ENCODE assay signal across 15 cellular contexts in genomic region chr11:111407652-111408051, GRCh38. TPM values are rescaled to one million over a fixed set of nuclear protein-coding genes. Genes with fewer than 3 reads are reported as not detected.
A peak's percentile ranks its signal among the peaks of the same experiment; 100 is the strongest.
DNase-seq lines count a peak whose midpoint lies in the region; ATAC-seq, FAIRE-seq and TF ChIP-seq lines count a peak whose summit lies in the region.
"Had no signal": no experiment of that assay in that cellular context is flagged by ENCODE, and none has a peak within 500 bp of the region (broad histone marks: within the 10 kb centered on the region; RNA-seq: fewer than 3 reads in every experiment).

No MANE protein-coding gene starts in this region.

- in situ Hi-C loops in GM12878 (cut with MboI), result no loop called here

- H3K27me3 ChIP-seq in DOHH2 (ENCODE audit: control insufficient read depth, low read length) (no peaks in the 10 kb centered on the region), OCI-LY1 (ENCODE audit: insufficient read depth, low read length) (no peaks in the 10 kb centered on the region), GM12878 (replicated peaks in 1 of 2; ENCODE audit: control insufficient read depth in 2 of 2, insufficient read depth in 2 of 2, low read length in 1 of 2) (no peaks in the 10 kb centered on the region), mesendoderm (ENCODE audit: insufficient read depth, low read length, poor library complexity) (no peaks in the 10 kb centered on the region)

- H3K27ac ChIP-seq in DOHH2 (ENCODE audit: low read depth, low read length) (peak overlapping the region; percentile 77), OCI-LY1 (ENCODE audit: low read depth, low read length, poor library complexity, severe bottlenecking) (peak overlapping the region; percentile 98), GM12878 (ENCODE audit: control insufficient read depth, insufficient read depth) (peak overlapping the region; percentile 92), mesendoderm (ENCODE audit: low read depth, low read length) (no peak overlapping the region)
- H3K27ac ChIP-seq: HL-60 had no signal

- H3K4me2 ChIP-seq in DOHH2 (ENCODE audit: low read length) (peak overlapping the region; percentile 52), OCI-LY1 (ENCODE audit: low read length) (no peak overlapping the region), GM12878 (ENCODE audit: control insufficient read depth, insufficient read depth) (no peak overlapping the region), mesendoderm (ENCODE audit: low read length) (no peak overlapping the region)

- H3K36me3 ChIP-seq in DOHH2 (ENCODE audit: control insufficient read depth, low read length) (peaks cover 12% of the 10 kb centered on the region), OCI-LY1 (ENCODE audit: insufficient read depth, low read length) (peaks cover 22% of the 10 kb centered on the region), GM12878 (ENCODE audit: control insufficient read depth in 2 of 2, insufficient read depth in 2 of 2, low read length in 1 of 2) (no peaks in the 10 kb centered on the region), mesendoderm (ENCODE audit: control insufficient read depth, insufficient read depth, low read length) (no peaks in the 10 kb centered on the region)
- H3K36me3 ChIP-seq: BE2C, HAP-1 had no signal

- H3K4me3 ChIP-seq in DOHH2 (ENCODE audit: low read length), result peak overlapping the region; percentile 36
- H3K4me3 ChIP-seq in OCI-LY1 (ENCODE audit: low read depth, low read length, poor library complexity, severe bottlenecking), result no peak overlapping the region
- H3K4me3 ChIP-seq in GM12878, result no peak overlapping the region
- no peak overlapping the region for H3K4me3 ChIP-seq in mesendoderm (ENCODE audit: low read length)
- H3K4me3 ChIP-seq: HAP-1 had no signal

- FAIRE-seq in GM12878 (lab: Jason Lieb, UNC), result no peak
- FAIRE-seq: H1 had no signal

- H2BK5ac ChIP-seq in mesendoderm (ENCODE audit: low read length), result no peak overlapping the region

- H2BK15ac ChIP-seq in mesendoderm (replicated peaks; ENCODE audit: low read depth), result no peak overlapping the region

- intact Hi-C loops in GM12878 (cut with micrococcal nuclease; ENCODE audit: unreplicated experiment), result no loop called here

- H2AFZ ChIP-seq in OCI-LY1 (ENCODE audit: low read length) (no peak overlapping the region), GM12878 (ENCODE audit: control insufficient read depth, low read depth, low read length) (no peak overlapping the region)

- no peak overlapping the region for H3K9ac ChIP-seq in OCI-LY1 (ENCODE audit: low read length)
- no peak overlapping the region for H3K9ac ChIP-seq in GM12878 (ENCODE audit: control insufficient read depth, insufficient read depth, low read length)
- H3K9ac ChIP-seq in mesendoderm (ENCODE audit: low read length), result no peak overlapping the region

- H3F3A ChIP-seq in DOHH2 (ENCODE audit: control insufficient read depth, insufficient read depth) (peaks cover 18% of the 10 kb centered on the region), OCI-LY1 (ENCODE audit: insufficient read depth, low read length) (no peaks in the 10 kb centered on the region)

- no peak overlapping the region for H2AK5ac ChIP-seq in mesendoderm (ENCODE audit: low read length)

- no TSS peak for BruUV-seq in GM12878 (replicated peaks; lab: Mats Ljungman, UMichigan)

- no peak for TF ChIP-seq POLR2A in GM12878 (IDR thresholded peaks at IDR 0.05; ENCODE audit: low read depth, low read length)

- CTCF ChIA-PET in GM12878 (lab: Yijun Ruan, JAX), result interaction anchor here (1.0 to 1.6 kb wide), 2 partner anchors 9 to 19 kb away, joined by 3 to 4 read pairs; no protein-coding TSS in a partner anchor

- H3K9me2 ChIP-seq in DOHH2 (replicated peaks; ENCODE audit: control insufficient read depth, low read length) (no peaks in the 10 kb centered on the region), OCI-LY1 (ENCODE audit: low read depth, low read length) (no peaks in the 10 kb centered on the region)

- TF ChIP-seq RAD21 in GM12878 (IDR thresholded peaks at IDR 0.05; ENCODE audit: insufficient read depth, low read depth, low read length), result no peak

- H3K4me1 ChIP-seq in DOHH2 (ENCODE audit: control insufficient read depth, low read length) (peaks cover 70% of the 10 kb centered on the region), OCI-LY1 (ENCODE audit: insufficient read depth, low read length, severe bottlenecking) (peaks cover 66% of the 10 kb centered on the region), GM12878 (ENCODE audit: control insufficient read depth, insufficient read depth, low read length) (peaks cover 50% of the 10 kb centered on the region), mesendoderm (ENCODE audit: control insufficient read depth, low read depth, low read length) (no peaks in the 10 kb centered on the region)
- H3K4me1 ChIP-seq: BE2C, Caco-2, HAP-1 had no signal

- H3K79me2 ChIP-seq in DOHH2 (ENCODE audit: control insufficient read depth, low read length) (no peaks in the 10 kb centered on the region), OCI-LY1 (ENCODE audit: insufficient read depth, low read length) (no peaks in the 10 kb centered on the region), GM12878 (ENCODE audit: control insufficient read depth, insufficient read depth, low read length) (no peaks in the 10 kb centered on the region; the same call in 1 of the 2 replicates), mesendoderm (ENCODE audit: control insufficient read depth, insufficient read depth, low read length) (no peaks in the 10 kb centered on the region)

- H3K18ac ChIP-seq in mesendoderm (ENCODE audit: low read length), result no peak overlapping the region

- TF ChIP-seq CTCF in DOHH2 (IDR thresholded peaks at IDR 0.05; ENCODE audit: low read depth, low read length, poor library complexity, severe bottlenecking) (no peak), OCI-LY1 (IDR thresholded peaks at IDR 0.05; ENCODE audit: low read length) (no peak), GM12878 (IDR thresholded peaks at IDR 0.05 in 2 of 3, conservative IDR thresholded peaks at IDR 0.05 in 1 of 3; ENCODE audit: control insufficient read depth in 2 of 3, extremely low read depth in 1 of 3, insufficient read depth in 1 of 3, low read depth in 3 of 3, low read length in 3 of 3) (no peak)

- H2BK120ac ChIP-seq in mesendoderm (ENCODE audit: low read depth, low read length), result no peak overlapping the region

- H4K8ac ChIP-seq in mesendoderm (ENCODE audit: low read depth, low read length), result no peak overlapping the region

- no peak overlapping the region for H4K5ac ChIP-seq in mesendoderm (ENCODE audit: low read length)

- SMC1A ChIA-PET in GM12878 (lab: Charles Lee; ENCODE audit: uncharacterized antibody, unreplicated experiment), result interaction anchor here (1.0 to 29.3 kb wide), 4 partner anchors 11 to 43 kb away, joined by 4 to 972 read pairs (median 78); partner anchors contain the start of gene POU2AF1

- H3K4ac ChIP-seq in mesendoderm (ENCODE audit: low read depth, low read length), result no peak overlapping the region

- no peak overlapping the region for H3K56ac ChIP-seq in mesendoderm (ENCODE audit: low read length)

- H3K9me3 ChIP-seq in DOHH2 (ENCODE audit: control insufficient read depth, insufficient read depth, low read length) (peaks cover 22% of the 10 kb centered on the region), OCI-LY1 (ENCODE audit: low read length) (peaks cover 19% of the 10 kb centered on the region), GM12878 (replicated peaks; ENCODE audit: control insufficient read depth, insufficient read depth, low read length) (peaks cover 7% of the 10 kb centered on the region; the same call in 2 of the 3 replicates)
- H3K9me3 ChIP-seq: BE2C, Caco-2, HAP-1 had no signal

- 100% methylated on average over 2 of the region's 2 CpGs for WGBS in GM12878 (ENCODE audit: insufficient coverage, insufficient replicate concordance, low lambda C conversion rate, missing lambda C conversion rate)
- no CpG with 5 or more reads among the region's 2 CpGs for WGBS in mesendoderm (ENCODE audit: extremely low coverage, insufficient coverage, low lambda C conversion rate)

- no peak for TF ChIP-seq EP300 in GM12878 (IDR thresholded peaks at IDR 0.05; ENCODE audit: borderline replicate concordance in 1 of 2, control insufficient read depth in 1 of 2, low read depth in 2 of 2, low read length in 2 of 2)

- H4K20me1 ChIP-seq in DOHH2 (ENCODE audit: control insufficient read depth, insufficient read depth, low read depth, low read length) (no peaks in the 10 kb centered on the region), OCI-LY1 (ENCODE audit: insufficient read depth, low read length) (no peaks in the 10 kb centered on the region), GM12878 (ENCODE audit: control insufficient read depth, insufficient read depth) (no peaks in the 10 kb centered on the region)

- ATAC-seq in GM12878 (no peak), HG03354 (IDR thresholded peaks at IDR 0.05; ENCODE audit: poor library complexity, severe bottlenecking, unreplicated experiment) (no peak), GM18861 (IDR thresholded peaks at IDR 0.05; ENCODE audit: unreplicated experiment) (no peak)

- POLR2A ChIA-PET in GM12878 (lab: Charles Lee), result interaction anchor here (16.5 kb wide), 1 partner anchor 37 kb away, joined by 415 read pairs; the partner anchor contains the start of gene POU2AF1

- no peak overlapping the region for H3K23ac ChIP-seq in mesendoderm (ENCODE audit: low read length)

- RAD21 ChIA-PET in GM12878 (lab: Charles Lee; ENCODE audit: unreplicated experiment), result interaction anchor here (10.0 to 19.2 kb wide), 2 partner anchors 13 to 38 kb away, joined by 77 to 657 read pairs; partner anchors contain the start of gene POU2AF1

- no peaks in the 10 kb centered on the region for H3K79me1 ChIP-seq in mesendoderm (ENCODE audit: low read length)

- DNase-seq in GM12878 (ENCODE audit: low read depth, low spot score) (no peak), mesendoderm (no peak)
- no peak for DNase-seq in stimulated activated naive CD4-positive, alpha-beta T cell treated with Interleukin-2 at 50 U/mL for 16 hours (lab: John Stamatoyannopoulos, UW)
- DNase-seq: BE2C; Caco-2; CD8-positive, alpha-beta memory T cell; DND-41; GF-D8 had no signal

RNA-seq across cellular contexts. Expression of gene POU2AF1, which starts 28.6 kb away (rescaled TPM):
- total RNA-seq in GM12878 (2013; cell fraction: nucleolus; rRNA removed), result 165 and 176 TPM in 2 replicates
- total RNA-seq in GM12878 (2014; rRNA removed), result 28.7 and 31.2 TPM in 2 replicates
- total RNA-seq in GM12878 (2014; rRNA removed; fragmentation: Illumina TruSeq; extraction: Trizol), result 31.9 and 35.1 TPM in 2 replicates
- 165 and 169 TPM in 2 replicates for total RNA-seq in GM12878 (2021)
- 175 TPM for polyA plus RNA-seq in GM12878 (2011; ENCODE audit: low read depth)
- polyA plus RNA-seq in GM12878 (2011; rRNA removed), result 34.5 and 61.7 TPM in 2 replicates
- 57.8 and 71.0 TPM in 2 replicates for polyA plus RNA-seq in GM12878 (2011; cell fraction: cytosol; rRNA removed)
- polyA plus RNA-seq in GM12878 (2011; cell fraction: nucleus; rRNA removed), result 98.1 and 141 TPM in 2 replicates
- polyA plus RNA-seq in GM12878 (2012), result 246 and 275 TPM in 2 replicates
- 97.7 and 107 TPM in 2 replicates for polyA plus RNA-seq in GM12878 (2014; fragmentation: Illumina TruSeq; extraction: Trizol)
- polyA plus RNA-seq in GM12878 (2014; fragmentation: Nextera tagmentation; extraction: Ambion mirVana), result 10 to 100 TPM; 13.1 to 92.7 TPM
- polyA plus RNA-seq in GM12878 (2014; rRNA removed), result 93.5 and 128 TPM in 2 replicates
- polyA plus RNA-seq in GM12878 (2016; fragmentation: Nextera tagmentation; extraction: Ambion mirVana), result 10 to 100 TPM; 71.3 to 79.7 TPM
- 70.5 and 86.6 TPM in 2 replicates for polyA minus RNA-seq in GM12878 (2011; rRNA and poly(A)+ RNA removed)
- polyA minus RNA-seq in GM12878 (2011; cell fraction: cytosol; rRNA and poly(A)+ RNA removed), result 55.2 and 55.6 TPM in 2 replicates
- 48.6 and 100 TPM in 2 replicates for polyA minus RNA-seq in GM12878 (2011; cell fraction: nucleus; rRNA and poly(A)+ RNA removed)
- polyA plus RNA-seq in mesendoderm (2013, experiment 1 of 2), result 0.07 TPM
- 0.11 TPM for polyA plus RNA-seq in mesendoderm (2013, experiment 2 of 2)
- total RNA-seq: H1 had no signal
- polyA plus RNA-seq: CD8-positive, alpha-beta memory T cell; H1 had no signal
